8 cellular contexts compared by ENCODE assay signal in the genomic region with DNA sequence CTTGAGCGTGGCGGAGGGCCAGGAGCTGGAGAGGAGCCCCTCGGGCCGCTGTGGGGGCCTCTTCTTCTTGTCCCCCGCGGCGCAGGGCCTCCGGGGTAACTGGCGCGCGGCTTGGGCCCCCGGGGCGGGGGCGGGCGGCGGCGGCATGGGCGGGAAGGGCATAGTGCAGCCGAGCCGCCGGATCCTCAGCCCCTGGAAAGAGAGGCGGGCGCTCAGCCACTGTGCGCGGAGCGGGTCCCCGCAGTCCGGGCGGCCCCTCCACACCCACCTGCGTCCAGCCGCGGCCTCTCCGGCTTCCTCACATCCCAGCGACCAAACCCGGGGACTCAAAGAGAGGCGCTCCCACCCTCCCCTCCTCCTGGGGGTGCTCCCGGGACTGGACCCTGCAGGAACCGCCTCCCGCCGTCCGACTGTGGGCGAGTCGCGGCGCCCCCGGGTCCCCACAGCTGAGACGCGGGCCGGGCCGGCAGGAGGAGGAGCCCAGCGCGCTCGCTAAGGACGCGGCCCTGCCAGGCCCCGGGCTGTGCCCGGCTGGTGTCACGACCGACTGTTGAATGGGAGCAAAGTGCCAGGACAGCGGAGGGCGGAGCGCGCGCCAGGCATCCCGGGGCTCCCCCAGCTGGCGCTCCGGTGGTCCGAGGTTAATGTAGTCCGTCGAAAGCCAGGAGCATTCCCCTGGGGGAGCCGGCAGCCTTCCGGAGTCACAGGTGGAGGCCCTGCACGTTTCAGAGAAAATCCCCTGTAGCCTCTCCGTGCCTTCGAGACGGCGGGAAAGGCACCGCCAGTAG. TPM values are rescaled to one million over a fixed set of nuclear protein-coding genes. Genes with fewer than 3 reads are reported as not detected.
DNase-seq lines count a peak whose midpoint lies in the region; ATAC-seq and TF ChIP-seq lines count a peak whose summit lies in the region.

A gene with protein sequence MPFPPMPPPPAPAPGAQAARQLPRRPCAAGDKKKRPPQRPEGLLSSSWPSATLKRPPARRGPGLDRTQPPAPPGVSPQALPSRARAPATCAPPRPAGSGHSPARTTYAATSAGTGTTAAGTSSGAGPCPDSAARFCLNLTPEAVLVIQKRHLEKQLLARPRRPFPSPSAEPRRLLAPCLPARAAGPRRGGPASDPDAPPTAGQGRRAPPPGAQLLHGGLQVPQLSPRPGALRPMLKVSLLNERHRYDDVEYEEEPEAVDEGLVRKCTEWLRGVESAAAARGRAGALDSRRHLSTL (minus strand): TSS at position 412 of the 788 bp plus-strand sequence. CDS start 250 bp downstream, at position 162.

- peaks cover 10% of the 10 kb centered on the region for H3K4me1 Mint-ChIP-seq in GM23338
- no peaks in the 10 kb centered on the region for H3K4me1 Mint-ChIP-seq in natural killer cell treated with Interleukin-12 subunit alpha and Interleukin-12 subunit beta and Interleukin-15 and Interleukin-18, amount 100 ng/mL, for 72 hours (ENCODE audit: low read depth in 2 of 2)

- peak within 1 kb of the TSS; percentile 90 for H3K4me2 ChIP-seq in GM23338

- H3K27me3 Mint-ChIP-seq in GM23338 (ENCODE audit: insufficient read depth, low read depth, poor library complexity) = peaks cover 49% of the 10 kb centered on the region
- H3K27me3 Mint-ChIP-seq in natural killer cell treated with Interleukin-12 subunit alpha and Interleukin-12 subunit beta and Interleukin-15 and Interleukin-18, amount 100 ng/mL, for 72 hours = peaks cover 22 to 43% of the 10 kb centered on the region in 2 donors

- no peaks in the 10 kb centered on the region; the same call in none of the 2 replicates for H4K20me1 ChIP-seq in GM23338 (replicated peaks; ENCODE audit: insufficient read depth)

- no peak within 1 kb of the TSS for H3K27ac Mint-ChIP-seq in GM23338
- no peak within 1 kb of the TSS for H3K27ac Mint-ChIP-seq in natural killer cell treated with Interleukin-12 subunit alpha and Interleukin-12 subunit beta and Interleukin-15 and Interleukin-18, amount 100 ng/mL, for 72 hours

- DNase-seq in NCI-H1417 (lab: John Stamatoyannopoulos, UW) (peak in 2 of 3 experiments; percentile 77 to 80), NCI-H1417 treated with DMSO at 0.1 percent for 48 hours (lab: John Stamatoyannopoulos, UW) (no peak), GM23338 (ENCODE audit: low spot score) (peak; percentile 60), NCI-H69 (lab: John Stamatoyannopoulos, UW) (peak; percentile 76)
- no peak for DNase-seq in natural killer cell treated with Interleukin-12 subunit alpha and Interleukin-12 subunit beta and Interleukin-15 and Interleukin-18, amount 100 ng/mL, for 72 hours (ENCODE audit: low spot score)

- H3K79me2 ChIP-seq in GM23338 (replicated peaks; ENCODE audit: insufficient read depth) = no peaks in the 10 kb centered on the region

- TF ChIP-seq CTCF in GM23338 (conservative IDR thresholded peaks at IDR 0.05; ENCODE audit: low read depth in 2 of 2) = no peak

- peak within 1 kb of the TSS; percentile 43 for H3K9ac ChIP-seq in endocrine pancreas (ENCODE audit: control insufficient read depth, insufficient read depth, low read length)

- no peaks in the 10 kb centered on the region; the same call in 2 of the 3 replicates for H3K36me3 Mint-ChIP-seq in GM23338 (ENCODE audit: low read depth)
- H3K36me3 Mint-ChIP-seq in natural killer cell treated with Interleukin-12 subunit alpha and Interleukin-12 subunit beta and Interleukin-15 and Interleukin-18, amount 100 ng/mL, for 72 hours = no peaks in the 10 kb centered on the region

- H3K9me3 Mint-ChIP-seq in GM23338 = no peaks in the 10 kb centered on the region
- H3K9me3 Mint-ChIP-seq in natural killer cell treated with Interleukin-12 subunit alpha and Interleukin-12 subunit beta and Interleukin-15 and Interleukin-18, amount 100 ng/mL, for 72 hours = no peaks in the 10 kb centered on the region

- H3K4me1 ChIP-seq in GM23338 (ENCODE audit: insufficient read depth) = peaks cover 3% of the 10 kb centered on the region; the same call in 1 of the 2 replicates
- peaks cover 5% of the 10 kb centered on the region for H3K4me1 ChIP-seq in endocrine pancreas (ENCODE audit: control insufficient read depth, insufficient read depth, low read length)

- H3K9me3 ChIP-seq in endocrine pancreas (ENCODE audit: control insufficient read depth, low read length) = no peaks in the 10 kb centered on the region

- ATAC-seq in GM23338 = peak; percentile 59
- peak; percentile 39 to 53 for ATAC-seq in natural killer cell treated with Interleukin-12 subunit alpha and Interleukin-12 subunit beta and Interleukin-15 and Interleukin-18, amount 100 ng/mL, for 72 hours
- ATAC-seq in GM21576 (IDR thresholded peaks at IDR 0.05; ENCODE audit: unreplicated experiment) = no peak
- no peak for ATAC-seq in HG03039 (IDR thresholded peaks at IDR 0.05; ENCODE audit: unreplicated experiment)

- H3K4me3 Mint-ChIP-seq in GM23338 = peak within 1 kb of the TSS; percentile 52
- H3K4me3 Mint-ChIP-seq in natural killer cell treated with Interleukin-12 subunit alpha and Interleukin-12 subunit beta and Interleukin-15 and Interleukin-18, amount 100 ng/mL, for 72 hours = no peak within 1 kb of the TSS

- H3K36me3 ChIP-seq in GM23338 (ENCODE audit: insufficient read depth) = no peaks in the 10 kb centered on the region; the same call in 1 of the 2 replicates
- no peaks in the 10 kb centered on the region for H3K36me3 ChIP-seq in endocrine pancreas (ENCODE audit: control insufficient read depth, insufficient read depth, low read length)

- H3K27me3 ChIP-seq in GM23338 (ENCODE audit: insufficient read depth) = peaks cover 61% of the 10 kb centered on the region
- H3K27me3 ChIP-seq in endocrine pancreas (ENCODE audit: control insufficient read depth, insufficient read depth, low read length) = no peaks in the 10 kb centered on the region

- peak within 1 kb of the TSS; percentile 96 for H2AFZ ChIP-seq in GM23338

- 0 out of 2 replicates have a peak, but pooled peaks cover 3% of the 10 kb centered on the region for H3F3A ChIP-seq in GM23338 (replicated peaks; ENCODE audit: low read depth)

- peak within 1 kb of the TSS; percentile 73 for H3K4me3 ChIP-seq in GM23338
- peak within 1 kb of the TSS; percentile 64 for H3K4me3 ChIP-seq in endocrine pancreas (ENCODE audit: control insufficient read depth, insufficient read depth, low read length)

- H3K27ac ChIP-seq in GM23338 (ENCODE audit: low read depth) = no peak within 1 kb of the TSS

- H3K9me2 ChIP-seq in GM23338 (ENCODE audit: insufficient read depth) = no peaks in the 10 kb centered on the region

TF ChIP-seq in GM23338, 12 proteins besides CTCF, POLR2A, EP300 and RAD21 (continues in another document):
- TF ChIP-seq EZH2 (IDR thresholded peaks at IDR 0.05; ENCODE audit: low read depth, unreplicated experiment) = peak; percentile 61

RNA-seq across cellular contexts. Expression of the gene that starts here (rescaled TPM):
- total RNA-seq in GM23338 (2014; rRNA removed; shearing (Covaris generic)) = 0.08 and 0.24 TPM in 2 replicates
- 0.40 TPM in 1 of 2 replicates, not detected in the other for polyA plus RNA-seq in GM23338 (2016; fragmentation: Nextera tagmentation; extraction: Ambion mirVana)
- not detected for total RNA-seq in natural killer cell treated with Interleukin-12 subunit alpha and Interleukin-12 subunit beta and Interleukin-15 and Interleukin-18, amount 100 ng/mL, for 72 hours

Comparison
In these comparisons a context has a peak if more than half of its experiments do, and no peak if none do; other contexts are left out.
1. DNase-seq: peak in NCI-H1417 (2 of 3) and NCI-H69 (single experiment); none in NCI-H1417 treated with DMSO at 0.1 percent for 48 hours (single experiment) and natural killer cell treated with Interleukin-12 subunit alpha and Interleukin-12 subunit beta and Interleukin-15 and Interleukin-18, amount 100 ng/mL, for 72 hours (single experiment).
2. Peak in DNase-seq, ATAC-seq, H3K4me3 ChIP-seq and H3K4me2 ChIP-seq in GM23338; RNA of the gene not detected or under 1 TPM.
3. Peak in ATAC-seq in natural killer cell treated with Interleukin-12 subunit alpha and Interleukin-12 subunit beta and Interleukin-15 and Interleukin-18, amount 100 ng/mL, for 72 hours; RNA of the gene not detected or under 1 TPM.